In genomic region chr6:105485456-105485855, GRCh38 we compare ENCODE assay signal across 10 cellular contexts.
DNase-seq lines count a peak whose midpoint lies in the region; ATAC-seq and TF ChIP-seq lines count a peak whose summit lies in the region.
"Had no signal": no experiment of that assay in that cellular context is flagged by ENCODE, and none has a peak within 500 bp of the region (broad histone marks: within the 10 kb centered on the region; RNA-seq: fewer than 3 reads in every experiment).

No MANE protein-coding gene starts in this region.

- POLR2A ChIA-PET in PC-3 (lab: Charles Lee; ENCODE audit: unreplicated experiment): no interaction called here

- H3K9me2 ChIP-seq in PC-3 (replicated peaks; ENCODE audit: low read length): no peaks in the 10 kb centered on the region

- H3K4me1 ChIP-seq in PC-3 (ENCODE audit: insufficient read depth, low read length): peaks cover 24% of the 10 kb centered on the region

- no peaks in the 10 kb centered on the region for H3K36me3 ChIP-seq in PC-3 (ENCODE audit: low read depth, low read length)
- H3K36me3 ChIP-seq: thoracic aorta had no signal

- no peaks in the 10 kb centered on the region for H3K27me3 ChIP-seq in PC-3 (ENCODE audit: low read length)

- CTCF ChIA-PET in PC-3 (lab: Charles Lee): no interaction called here

- no peak overlapping the region for H3K27ac ChIP-seq in PC-3 (ENCODE audit: low read length)
- H3K27ac ChIP-seq: thoracic aorta had no signal

- no peaks in the 10 kb centered on the region for H3K79me2 ChIP-seq in PC-3 (ENCODE audit: low read length)

- no peak overlapping the region for H3K4me3 ChIP-seq in PC-3 (ENCODE audit: low read length)
- H3K4me3 ChIP-seq: thoracic aorta had no signal

- ATAC-seq in GM19395 (IDR thresholded peaks at IDR 0.05; ENCODE audit: unreplicated experiment) (peak; percentile 70), HG03066 (IDR thresholded peaks at IDR 0.05; ENCODE audit: low read depth, unreplicated experiment) (peak; percentile 63), PC-3 (no peak), GM18505 (IDR thresholded peaks at IDR 0.05; ENCODE audit: unreplicated experiment) (no peak)
- ATAC-seq in activated CD4-positive, CD25-positive, alpha-beta regulatory T cell treated with anti-CD3 and anti-CD28 coated beads, Interleukin-2, amount 50 U/mL, for 24 hours: no peak

- H2AFZ ChIP-seq in PC-3 (ENCODE audit: low read length): peak overlapping the region; percentile 16; the same call in 1 of the 2 replicates

- H3K4me2 ChIP-seq in PC-3 (ENCODE audit: low read length): no peak overlapping the region

- H3K9me3 ChIP-seq in PC-3 (ENCODE audit: low read length): no peaks in the 10 kb centered on the region
- H3K9me3 ChIP-seq: thoracic aorta had no signal

- no peak overlapping the region for H3K9ac ChIP-seq in PC-3 (ENCODE audit: low read length)

- DNase-seq in COLO668 (lab: John Stamatoyannopoulos, UW; ENCODE audit: unreplicated experiment) (peak; percentile 64), PC-3 (no peak), mesenteric fat pad (ENCODE audit: low spot score) (no peak), head of caudate nucleus (no peak)
- DNase-seq: activated CD8-positive, alpha-beta memory T cell treated with anti-CD3 and anti-CD28 coated beads, Interleukin-2, amount 50 U/mL, for 48 hours had no signal

- H4K20me1 ChIP-seq in PC-3 (ENCODE audit: low read length): no peaks in the 10 kb centered on the region

- TF ChIP-seq POLR2A in GM18505 (IDR thresholded peaks at IDR 0.05; ENCODE audit: borderline replicate concordance, extremely low read depth, insufficient read depth, insufficient read length): no peak

- TF ChIP-seq CTCF in PC-3 (conservative IDR thresholded peaks at IDR 0.05; ENCODE audit: low read depth, low read length): no peak

- intact Hi-C loops in PC-3 (cut with micrococcal nuclease): loop anchor here (2.0 kb wide), 2 partner anchors 737 to 815 kb away; no protein-coding TSS in a partner anchor
- intact Hi-C loops in head of caudate nucleus (cut with DNase I): no loop called here

- BruUV-seq in PC-3 (replicated peaks; lab: Mats Ljungman, UMichigan): no TSS peak

- H3F3A ChIP-seq in PC-3 (ENCODE audit: low read length, unreplicated experiment): no peaks in the 10 kb centered on the region

Comparison
In these comparisons a context has a peak if more than half of its experiments do, and no peak if none do; other contexts are left out.
1. ATAC-seq: peak in GM19395 (single experiment) and HG03066 (single experiment); none in PC-3 (single experiment), GM18505 (single experiment) and activated CD4-positive, CD25-positive, alpha-beta regulatory T cell treated with anti-CD3 and anti-CD28 coated beads, Interleukin-2, amount 50 U/mL, for 24 hours (0 of 2).